In genomic region chr13:37960427-37960826, GRCh38 we compare ENCODE assay signal across 14 cellular contexts.
A peak's percentile ranks its signal among the peaks of the same experiment; 100 is the strongest.
DNase-seq lines count a peak whose midpoint lies in the region; TF ChIP-seq lines count a peak whose summit lies in the region.
"Had no signal": no experiment of that assay in that cellular context is flagged by ENCODE, and none has a peak within 500 bp of the region (broad histone marks: within the 10 kb centered on the region; RNA-seq: fewer than 3 reads in every experiment).

No MANE protein-coding gene starts in this region.

- H3K27ac ChIP-seq in brain microvascular endothelial cell: no peak overlapping the region
- H3K27ac ChIP-seq: tibial nerve had no signal

- H3K27ac Mint-ChIP-seq in neural crest cell (ENCODE audit: unreplicated experiment) (no peak overlapping the region), immature natural killer cell (no peak overlapping the region)
- H3K27ac Mint-ChIP-seq: activated CD4-positive, alpha-beta T cell treated with anti-CD3 and anti-CD28 coated beads, Interleukin-2, amount 10 ng/mL, durations not matched to agents 24 days and 14 days; activated T-helper 2 cell treated with anti-CD3 and anti-CD28 coated beads, Interferon-gamma antibody, Interleukin-2, Interleukin-4, amounts not matched to agents 10 μg/mL and 5 μg/mL and 100 μg/mL, durations not matched to agents 14 hours and 24 hours and 36 hours; natural killer cell treated with Interleukin-12 subunit alpha and Interleukin-12 subunit beta and Interleukin-15 and Interleukin-18, amount 100 ng/mL, for 72 hours had no signal

- H3K27me3 ChIP-seq in brain microvascular endothelial cell (replicated peaks): no peaks in the 10 kb centered on the region
- H3K27me3 ChIP-seq: tibial nerve had no signal

- in situ Hi-C loops in brain microvascular endothelial cell (cut with HindIII; ENCODE audit: low pct_ligation_motif_present, low sequenced_read_pairs): no loop called here

- no peaks in the 10 kb centered on the region for H3K36me3 ChIP-seq in brain microvascular endothelial cell (replicated peaks)
- H3K36me3 ChIP-seq: tibial nerve had no signal

- DNase-seq in DMS 273 (lab: John Stamatoyannopoulos, UW; ENCODE audit: unreplicated experiment) (peak; percentile 0), DMS 273 treated with DMSO at 0.1 percent for 48 hours (lab: John Stamatoyannopoulos, UW) (no peak), brain microvascular endothelial cell (no peak), neural crest cell (ENCODE audit: low read depth, low spot score) (no peak), kidney tubule cell (ENCODE audit: low spot score) (no peak), immature natural killer cell (no peak), AG08395 (ENCODE audit: low spot score) (no peak)
- DNase-seq in Jurkat, Clone E6-1 (ENCODE audit: low read depth, low spot score): peak; percentile 2
- DNase-seq: 8988T; activated CD4-positive, alpha-beta T cell treated with anti-CD3 and anti-CD28 coated beads, Interleukin-2, amount 10 ng/mL, durations not matched to agents 24 days and 14 days; left colon had no signal

- H3K9me3 Mint-ChIP-seq in neural crest cell: peaks cover 3% of the 10 kb centered on the region
- peaks cover 2 to 25% (median 11%) of the 10 kb centered on the region in 6 donors for H3K9me3 Mint-ChIP-seq in immature natural killer cell
- H3K9me3 Mint-ChIP-seq: activated CD4-positive, alpha-beta T cell treated with anti-CD3 and anti-CD28 coated beads, Interleukin-2, amount 10 ng/mL, durations not matched to agents 24 days and 14 days had no signal

- H3K4me3 ChIP-seq in Jurkat, Clone E6-1 (ENCODE audit: low read length): no peak overlapping the region
- no peak overlapping the region for H3K4me3 ChIP-seq in brain microvascular endothelial cell (ENCODE audit: low read depth, low read length)
- H3K4me3 ChIP-seq: tibial nerve had no signal

- TF ChIP-seq CTCF in brain microvascular endothelial cell (IDR thresholded peaks at IDR 0.05; ENCODE audit: low read depth, low read length, missing control alignments) (peak; percentile 36), neural crest cell (conservative IDR thresholded peaks at IDR 0.05) (peak; percentile 55)

- H3K4me3 Mint-ChIP-seq in neural crest cell: no peak overlapping the region
- H3K4me3 Mint-ChIP-seq in immature natural killer cell: no peak overlapping the region
- H3K4me3 Mint-ChIP-seq: activated CD4-positive, alpha-beta T cell treated with anti-CD3 and anti-CD28 coated beads, Interleukin-2, amount 10 ng/mL, durations not matched to agents 24 days and 14 days; natural killer cell treated with Interleukin-12 subunit alpha and Interleukin-12 subunit beta and Interleukin-15 and Interleukin-18, amount 100 ng/mL, for 72 hours had no signal

- no peaks in the 10 kb centered on the region for H3K36me3 Mint-ChIP-seq in neural crest cell (ENCODE audit: low read depth)
- H3K36me3 Mint-ChIP-seq in immature natural killer cell: no peaks in the 10 kb centered on the region
- H3K36me3 Mint-ChIP-seq: natural killer cell treated with Interleukin-12 subunit alpha and Interleukin-12 subunit beta and Interleukin-15 and Interleukin-18, amount 100 ng/mL, for 72 hours had no signal

- H3K27me3 Mint-ChIP-seq in neural crest cell (ENCODE audit: low read depth): no peaks in the 10 kb centered on the region
- no peaks in the 10 kb centered on the region for H3K27me3 Mint-ChIP-seq in immature natural killer cell (ENCODE audit: low read depth in 3 of 3)
- H3K27me3 Mint-ChIP-seq: activated CD4-positive, alpha-beta T cell treated with anti-CD3 and anti-CD28 coated beads, Interleukin-2, amount 10 ng/mL, durations not matched to agents 24 days and 14 days; natural killer cell treated with Interleukin-12 subunit alpha and Interleukin-12 subunit beta and Interleukin-15 and Interleukin-18, amount 100 ng/mL, for 72 hours had no signal

- no peaks in the 10 kb centered on the region for H3K4me1 Mint-ChIP-seq in neural crest cell
- no peaks in the 10 kb centered on the region for H3K4me1 Mint-ChIP-seq in immature natural killer cell
- H3K4me1 Mint-ChIP-seq: activated CD4-positive, alpha-beta T cell treated with anti-CD3 and anti-CD28 coated beads, Interleukin-2, amount 10 ng/mL, durations not matched to agents 24 days and 14 days had no signal

Comparison
In these comparisons a context has a peak if more than half of its experiments do, and no peak if none do; other contexts are left out.
1. DNase-seq: peak in DMS 273 (single experiment) and Jurkat, Clone E6-1 (single experiment); none in DMS 273 treated with DMSO at 0.1 percent for 48 hours (single experiment), brain microvascular endothelial cell (single experiment), neural crest cell (single experiment), kidney tubule cell (single experiment), immature natural killer cell (0 of 3) and AG08395 (single experiment).